In the genomic region with DNA sequence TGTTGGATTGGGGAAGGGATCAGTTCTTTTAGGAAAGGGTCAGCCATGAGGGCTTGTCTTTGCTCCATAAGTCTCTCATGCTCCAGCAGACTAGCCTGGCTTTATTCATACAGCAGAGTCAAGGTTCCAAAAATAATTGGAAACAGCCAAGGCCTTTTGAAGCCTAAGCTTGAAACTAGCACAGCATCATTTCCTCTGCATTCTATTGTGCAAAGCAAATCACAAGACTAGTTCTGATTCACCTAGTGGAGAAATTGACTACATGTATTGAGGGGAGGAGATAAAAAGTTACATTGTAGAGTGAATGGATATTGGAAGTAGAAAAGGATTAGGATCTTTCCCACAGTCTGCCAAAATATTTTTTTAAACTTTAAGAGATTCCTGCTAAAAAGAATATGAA, we compare ENCODE assay signal across 19 cellular contexts.
"Had no signal": no experiment of that assay in that cellular context is flagged by ENCODE, and none has a peak within 500 bp of the region (broad histone marks: within the 10 kb centered on the region; RNA-seq: fewer than 3 reads in every experiment).

No MANE protein-coding gene starts in this region.

- H3K36me3 Mint-ChIP-seq: activated naive CD8-positive, alpha-beta T cell treated with anti-CD3 and anti-CD28 coated beads for 36 hours; immature natural killer cell; naive thymus-derived CD4-positive, alpha-beta T cell; neural progenitor cell had no signal

- H3K4me3 Mint-ChIP-seq: activated naive CD8-positive, alpha-beta T cell treated with anti-CD3 and anti-CD28 coated beads for 36 hours; endodermal cell; immature natural killer cell; naive thymus-derived CD4-positive, alpha-beta T cell; neural progenitor cell had no signal

- H3K4me1 Mint-ChIP-seq: activated naive CD8-positive, alpha-beta T cell treated with anti-CD3 and anti-CD28 coated beads for 36 hours; endodermal cell; immature natural killer cell; naive thymus-derived CD4-positive, alpha-beta T cell had no signal

- H3K27ac Mint-ChIP-seq: activated naive CD8-positive, alpha-beta T cell treated with anti-CD3 and anti-CD28 coated beads for 36 hours; endodermal cell; immature natural killer cell; naive thymus-derived CD4-positive, alpha-beta T cell; neural progenitor cell had no signal

- H3K4me3 ChIP-seq: colonic mucosa, neural progenitor cell, prostate gland, tibial nerve, uterus had no signal

- H3K9me3 Mint-ChIP-seq: activated naive CD8-positive, alpha-beta T cell treated with anti-CD3 and anti-CD28 coated beads for 36 hours; endodermal cell; neural progenitor cell had no signal

- H3K27me3 Mint-ChIP-seq: activated naive CD8-positive, alpha-beta T cell treated with anti-CD3 and anti-CD28 coated beads for 36 hours; naive thymus-derived CD4-positive, alpha-beta T cell had no signal

- ATAC-seq: left cardiac atrium; naive thymus-derived CD4-positive, alpha-beta T cell; right cardiac atrium had no signal

- DNase-seq: activated CD4-positive, alpha-beta T cell treated with anti-CD3 and anti-CD28 coated beads for 1 hour; activated naive CD8-positive, alpha-beta T cell treated with anti-CD3 and anti-CD28 coated beads for 36 hours; activated T-cell treated with anti-CD3 and anti-CD28 coated beads for 4 hours; amygdala; colonic mucosa; endodermal cell; immature natural killer cell; left cardiac atrium; mesendoderm; naive thymus-derived CD4-positive, alpha-beta T cell; right cardiac atrium; stimulated activated CD4-positive, alpha-beta T cell treated with anti-CD3 and anti-CD28 coated beads, Interleukin-2, amount 100 ng/mL, for 24 hours; stimulated activated naive CD4-positive, alpha-beta T cell treated with Interleukin-2 at 50 U/mL for 16 hours; substantia nigra; T-helper 2 cell; uterus had no signal
